ENCODE assay signal across 8 cellular contexts in the genomic region with DNA sequence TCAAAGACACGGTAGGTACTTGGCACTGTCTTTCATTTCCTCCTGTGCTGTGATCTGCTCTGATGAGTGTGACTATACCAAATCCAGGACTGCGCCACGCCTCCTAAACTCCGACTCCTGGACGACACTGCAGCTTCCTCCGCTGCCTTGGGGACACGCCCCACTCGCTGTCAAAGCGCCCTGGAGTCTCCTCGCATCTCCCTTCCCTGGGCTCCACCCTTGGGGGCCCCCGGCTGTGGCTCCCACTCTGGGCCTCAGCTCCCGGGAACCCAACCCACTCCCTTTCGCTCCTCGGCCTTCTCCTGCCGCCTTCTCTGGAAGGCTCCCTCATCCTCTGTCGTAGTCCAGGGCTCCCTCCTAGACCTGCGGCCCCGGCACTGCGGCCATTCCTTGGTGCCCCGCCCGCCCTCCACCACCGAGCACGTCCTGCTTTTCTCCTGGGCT.
DNase-seq lines count a peak whose midpoint lies in the region; ATAC-seq, FAIRE-seq and TF ChIP-seq lines count a peak whose summit lies in the region.

No MANE protein-coding gene starts in this region.

- BruUV-seq in K562 (replicated peaks; lab: Mats Ljungman, UMichigan): no TSS peak

- no peak for TF ChIP-seq POLR2A in A549 (IDR thresholded peaks at IDR 0.05; ENCODE audit: low read length)
- TF ChIP-seq POLR2A in K562 (conservative IDR thresholded peaks at IDR 0.05): no peak

- no peak for FAIRE-seq in A549 (lab: Jason Lieb, UNC)
- peak; percentile 85 for FAIRE-seq in K562 (lab: Jason Lieb, UNC)

- TF ChIP-seq RAD21 in A549 (conservative IDR thresholded peaks at IDR 0.05 in 1 of 2, IDR thresholded peaks at IDR 0.05 in 1 of 2) (no peak), K562 (CRISPR knock-in tag; conservative IDR thresholded peaks at IDR 0.05 in 1 of 2, IDR thresholded peaks at IDR 0.05 in 1 of 2) (no peak)

- H4K20me1 ChIP-seq in Karpas-422 (ENCODE audit: insufficient read depth, low read depth, low read length): no peaks in the 10 kb centered on the region
- no peaks in the 10 kb centered on the region for H4K20me1 ChIP-seq in K562 (replicated peaks; ENCODE audit: control insufficient read depth, insufficient read depth, low read length)

- H3K9me2 ChIP-seq in Karpas-422 (replicated peaks; ENCODE audit: insufficient read depth, low read length): no peaks in the 10 kb centered on the region

- H3K27ac ChIP-seq in A549: peak overlapping the region in 1 of 2 experiments; percentile 57; a peak in 2 of 6 replicates
- no peak overlapping the region for H3K27ac ChIP-seq in Karpas-422 (ENCODE audit: low read length)
- H3K27ac ChIP-seq in K562 (ENCODE audit: extremely low read depth, low read depth, low read length): no peak overlapping the region

- CTCF ChIA-PET in A549 (lab: Yijun Ruan, JAX): no interaction called here
- CTCF ChIA-PET in K562 (lab: Yijun Ruan, JAX; ENCODE audit: low intra/inter-chr PET ratio): no interaction called here

- no peak for TF ChIP-seq CTCF in A549 (IDR thresholded peaks at IDR 0.05)
- TF ChIP-seq CTCF in K562 (IDR thresholded peaks at IDR 0.05 in 2 of 3, conservative IDR thresholded peaks at IDR 0.05 in 1 of 3; ENCODE audit: insufficient read depth in 2 of 3, low read depth in 1 of 3, low read length in 3 of 3): no peak

- H3K4me3 ChIP-seq in A549: peak overlapping the region; percentile 24; the same call in 1 of the 3 replicates
- H3K4me3 ChIP-seq in Karpas-422 (ENCODE audit: low read length): peak overlapping the region; percentile 51; the same call in 1 of the 2 replicates
- H3K4me3 ChIP-seq in K562: peak overlapping the region; percentile 7; the same call in 1 of the 2 replicates

- POLR2A ChIA-PET in A549 (lab: Yijun Ruan, JAX): no interaction called here
- POLR2A ChIA-PET in K562 (lab: Yijun Ruan, JAX): interaction anchor here (0.6 to 1.3 kb wide), 4 partner anchors 8 to 127 kb away, joined by 3 to 4 read pairs (median 3); no protein-coding TSS in a partner anchor

- H3K9me1 ChIP-seq in K562 (ENCODE audit: control insufficient read depth, insufficient read depth, low read length): no peaks in the 10 kb centered on the region

- DNase-seq in A549 (ENCODE audit: low read depth in 1 of 2, low spot score in 1 of 2) (peak; percentile 17 to 52), Karpas-422 (peak; percentile 64), K562 (ENCODE audit: extremely low read depth in 1 of 4, low spot score in 3 of 4) (peak; percentile 53 to 72 (median 65)), mucosa of gallbladder (ENCODE audit: low spot score) (peak; percentile 29), T-helper 9 cell (no peak), SHP77 treated with DMSO at 0.1 percent for 48 hours (lab: John Stamatoyannopoulos, UW) (no peak)

- ATAC-seq in A549: peak; percentile 90 to 96
- peak; percentile 97 for ATAC-seq in K562
- no peak for ATAC-seq in HG03460 (IDR thresholded peaks at IDR 0.05; ENCODE audit: unreplicated experiment)
- ATAC-seq in HG03108 (IDR thresholded peaks at IDR 0.05; ENCODE audit: unreplicated experiment): no peak

- H3K79me2 ChIP-seq in Karpas-422 (ENCODE audit: low read length) (no peaks in the 10 kb centered on the region), K562 (ENCODE audit: control insufficient read depth, insufficient read depth, low read length) (no peaks in the 10 kb centered on the region)

- H3K9me3 ChIP-seq in A549 (no peaks in the 10 kb centered on the region), Karpas-422 (ENCODE audit: low read length) (no peaks in the 10 kb centered on the region), K562 (replicated peaks; ENCODE audit: control insufficient read depth, insufficient read depth, low read depth, low read length) (no peaks in the 10 kb centered on the region)

- WGBS in A549 (ENCODE audit: missing lambda C conversion rate): 58% methylated on average over 21 of the region's 23 CpGs
- WGBS in K562 (ENCODE audit: insufficient coverage, low coverage, missing lambda C conversion rate): 7% methylated on average over 22 of the region's 23 CpGs

- H3K4me1 ChIP-seq in A549 (no peaks in the 10 kb centered on the region), Karpas-422 (ENCODE audit: low read length) (peaks cover 15% of the 10 kb centered on the region), K562 (replicated peaks in 1 of 2; ENCODE audit: control insufficient read depth in 2 of 2, insufficient read depth in 2 of 2, low read length in 2 of 2) (peaks cover 0 to 17% of the 10 kb centered on the region in 2 experiments; a peak in 4 of 5 replicates)

- TF ChIP-seq EP300 in A549 (IDR thresholded peaks at IDR 0.05): no peak
- TF ChIP-seq EP300 in K562 (IDR thresholded peaks at IDR 0.05; ENCODE audit: low read length): no peak

- H3K36me3 ChIP-seq in Karpas-422 (ENCODE audit: insufficient read depth, low read length): no peaks in the 10 kb centered on the region
- H3K36me3 ChIP-seq in K562 (ENCODE audit: control insufficient read depth, insufficient read depth, low read length): no peaks in the 10 kb centered on the region

- H3K9ac ChIP-seq in Karpas-422 (ENCODE audit: low read length): peak overlapping the region; percentile 34
- peak overlapping the region in 1 of 2 experiments; percentile 81; a peak in 2 of 4 replicates for H3K9ac ChIP-seq in K562 (ENCODE audit: insufficient read depth in 1 of 2, low read depth in 2 of 2, low read length in 2 of 2)

- H2AFZ ChIP-seq in Karpas-422 (ENCODE audit: low read length) (peak overlapping the region; percentile 69; the same call in 1 of the 2 replicates), K562 (ENCODE audit: low read depth, low read length) (peak overlapping the region; percentile 64)

- in situ Hi-C loops in K562 (cut with MboI): no loop called here

- peak overlapping the region; percentile 65 for H3K4me2 ChIP-seq in A549
- H3K4me2 ChIP-seq in Karpas-422 (ENCODE audit: low read depth, low read length, poor library complexity, severe bottlenecking): peak overlapping the region; percentile 67
- peak overlapping the region; percentile 50 for H3K4me2 ChIP-seq in K562 (ENCODE audit: insufficient read depth, low read length)

- intact Hi-C loops in K562 (cut with micrococcal nuclease): no loop called here

- no peaks in the 10 kb centered on the region for H3K27me3 ChIP-seq in Karpas-422 (ENCODE audit: low read length)
- H3K27me3 ChIP-seq in K562 (ENCODE audit: control insufficient read depth in 2 of 2, insufficient read depth in 2 of 2, low read length in 2 of 2): peaks cover 0 to 18% of the 10 kb centered on the region in 2 experiments; a peak in 2 of 5 replicates

TF ChIP-seq in A549, 52 proteins besides CTCF, POLR2A, EP300 and RAD21 (continues in another document):
- TF ChIP-seq, protein P1, sequence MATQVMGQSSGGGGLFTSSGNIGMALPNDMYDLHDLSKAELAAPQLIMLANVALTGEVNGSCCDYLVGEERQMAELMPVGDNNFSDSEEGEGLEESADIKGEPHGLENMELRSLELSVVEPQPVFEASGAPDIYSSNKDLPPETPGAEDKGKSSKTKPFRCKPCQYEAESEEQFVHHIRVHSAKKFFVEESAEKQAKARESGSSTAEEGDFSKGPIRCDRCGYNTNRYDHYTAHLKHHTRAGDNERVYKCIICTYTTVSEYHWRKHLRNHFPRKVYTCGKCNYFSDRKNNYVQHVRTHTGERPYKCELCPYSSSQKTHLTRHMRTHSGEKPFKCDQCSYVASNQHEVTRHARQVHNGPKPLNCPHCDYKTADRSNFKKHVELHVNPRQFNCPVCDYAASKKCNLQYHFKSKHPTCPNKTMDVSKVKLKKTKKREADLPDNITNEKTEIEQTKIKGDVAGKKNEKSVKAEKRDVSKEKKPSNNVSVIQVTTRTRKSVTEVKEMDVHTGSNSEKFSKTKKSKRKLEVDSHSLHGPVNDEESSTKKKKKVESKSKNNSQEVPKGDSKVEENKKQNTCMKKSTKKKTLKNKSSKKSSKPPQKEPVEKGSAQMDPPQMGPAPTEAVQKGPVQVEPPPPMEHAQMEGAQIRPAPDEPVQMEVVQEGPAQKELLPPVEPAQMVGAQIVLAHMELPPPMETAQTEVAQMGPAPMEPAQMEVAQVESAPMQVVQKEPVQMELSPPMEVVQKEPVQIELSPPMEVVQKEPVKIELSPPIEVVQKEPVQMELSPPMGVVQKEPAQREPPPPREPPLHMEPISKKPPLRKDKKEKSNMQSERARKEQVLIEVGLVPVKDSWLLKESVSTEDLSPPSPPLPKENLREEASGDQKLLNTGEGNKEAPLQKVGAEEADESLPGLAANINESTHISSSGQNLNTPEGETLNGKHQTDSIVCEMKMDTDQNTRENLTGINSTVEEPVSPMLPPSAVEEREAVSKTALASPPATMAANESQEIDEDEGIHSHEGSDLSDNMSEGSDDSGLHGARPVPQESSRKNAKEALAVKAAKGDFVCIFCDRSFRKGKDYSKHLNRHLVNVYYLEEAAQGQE (IDR thresholded peaks at IDR 0.05): no peak
- TF ChIP-seq, protein P2, sequence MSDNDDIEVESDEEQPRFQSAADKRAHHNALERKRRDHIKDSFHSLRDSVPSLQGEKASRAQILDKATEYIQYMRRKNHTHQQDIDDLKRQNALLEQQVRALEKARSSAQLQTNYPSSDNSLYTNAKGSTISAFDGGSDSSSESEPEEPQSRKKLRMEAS (IDR thresholded peaks at IDR 0.05): no peak

TF ChIP-seq in K562, 482 proteins besides CTCF, POLR2A, EP300 and RAD21 (continues in another document):
- TF ChIP-seq SLC30A9 (CRISPR knock-in tag; IDR thresholded peaks at IDR 0.05) (no peak), NRF1 (conservative IDR thresholded peaks at IDR 0.05 in 1 of 2, IDR thresholded peaks at IDR 0.05 in 1 of 2) (peak; percentile 53 to 67), HDAC6 (IDR thresholded peaks at IDR 0.05; ENCODE audit: low read depth, low read length) (no peak)
- TF ChIP-seq, protein P3, sequence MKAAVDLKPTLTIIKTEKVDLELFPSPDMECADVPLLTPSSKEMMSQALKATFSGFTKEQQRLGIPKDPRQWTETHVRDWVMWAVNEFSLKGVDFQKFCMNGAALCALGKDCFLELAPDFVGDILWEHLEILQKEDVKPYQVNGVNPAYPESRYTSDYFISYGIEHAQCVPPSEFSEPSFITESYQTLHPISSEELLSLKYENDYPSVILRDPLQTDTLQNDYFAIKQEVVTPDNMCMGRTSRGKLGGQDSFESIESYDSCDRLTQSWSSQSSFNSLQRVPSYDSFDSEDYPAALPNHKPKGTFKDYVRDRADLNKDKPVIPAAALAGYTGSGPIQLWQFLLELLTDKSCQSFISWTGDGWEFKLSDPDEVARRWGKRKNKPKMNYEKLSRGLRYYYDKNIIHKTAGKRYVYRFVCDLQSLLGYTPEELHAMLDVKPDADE (conservative IDR thresholded peaks at IDR 0.05; ENCODE audit: control insufficient read depth, low read depth, low read length): 0 out of 2 replicates have a peak, but pooled peaks have one; percentile 9
- TF ChIP-seq, protein P4, sequence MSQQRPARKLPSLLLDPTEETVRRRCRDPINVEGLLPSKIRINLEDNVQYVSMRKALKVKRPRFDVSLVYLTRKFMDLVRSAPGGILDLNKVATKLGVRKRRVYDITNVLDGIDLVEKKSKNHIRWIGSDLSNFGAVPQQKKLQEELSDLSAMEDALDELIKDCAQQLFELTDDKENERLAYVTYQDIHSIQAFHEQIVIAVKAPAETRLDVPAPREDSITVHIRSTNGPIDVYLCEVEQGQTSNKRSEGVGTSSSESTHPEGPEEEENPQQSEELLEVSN (IDR thresholded peaks at IDR 0.05; ENCODE audit: borderline replicate concordance in 1 of 2, extremely low read depth in 1 of 2, insufficient read depth in 1 of 2, insufficient read length in 1 of 2, low read depth in 1 of 2, low read length in 1 of 2, poor library complexity in 1 of 2, severe bottlenecking in 1 of 2): peak in 1 of 2 experiments; percentile 17

Comparison
In these comparisons a context has a peak if more than half of its experiments do, and no peak if none do; other contexts are left out.
1. ATAC-seq: peak in A549 (2 of 2) and K562 (single experiment); none in HG03460 (single experiment) and HG03108 (single experiment).
2. DNase-seq: peak in A549 (2 of 2), Karpas-422 (single experiment), K562 (4 of 4) and mucosa of gallbladder (single experiment); none in T-helper 9 cell (single experiment) and SHP77 treated with DMSO at 0.1 percent for 48 hours (single experiment).
3. Peak in every context shown above with its lines, with median percentiles within 50 percentile points of each other: H3K4me2 ChIP-seq and H3K4me3 ChIP-seq.